In the genomic region with DNA sequence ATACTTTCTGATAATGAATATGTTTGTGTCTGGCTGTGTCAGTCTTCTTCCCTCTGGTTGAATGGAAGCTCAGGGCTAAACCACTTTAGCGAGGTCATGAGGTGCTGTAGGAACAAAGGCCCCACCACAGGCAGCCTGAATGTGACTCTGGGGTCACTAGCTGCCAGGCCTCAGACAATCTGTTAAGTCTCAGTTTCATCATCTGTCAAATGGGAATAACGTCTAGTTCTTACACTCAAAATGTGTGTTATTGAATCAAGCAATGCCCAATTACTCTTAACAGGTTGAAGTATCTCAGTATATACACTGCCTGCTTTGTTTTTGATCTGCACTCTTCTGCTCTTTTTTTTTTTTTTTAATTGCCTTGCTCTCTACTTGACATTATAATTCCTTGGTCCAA, we compare ENCODE assay signal across 15 cellular contexts.
A peak's percentile ranks its signal among the peaks of the same experiment; 100 is the strongest.
DNase-seq lines count a peak whose midpoint lies in the region; ATAC-seq and TF ChIP-seq lines count a peak whose summit lies in the region.
"Had no signal": no experiment of that assay in that cellular context is flagged by ENCODE, and none has a peak within 500 bp of the region (broad histone marks: within the 10 kb centered on the region; RNA-seq: fewer than 3 reads in every experiment).

No MANE protein-coding gene starts in this region.

- H3K4me3 Mint-ChIP-seq in GM23338, result peak overlapping the region; percentile 2; the same call in 1 of the 3 replicates
- H3K4me3 Mint-ChIP-seq in WTC11, result peak overlapping the region; percentile 0; the same call in 1 of the 2 replicates
- no peak overlapping the region for H3K4me3 Mint-ChIP-seq in neural progenitor cell
- H3K4me3 Mint-ChIP-seq in T-helper 2 cell treated with Interferon-gamma antibody and Interleukin-4, amounts not matched to agents 5 μg/mL and 100 μg/mL, for 36 hours, result no peak overlapping the region
- H3K4me3 Mint-ChIP-seq in activated CD4-positive, alpha-beta memory T cell treated with anti-CD3 and anti-CD28 coated beads for 36 hours, result no peak overlapping the region
- H3K4me3 Mint-ChIP-seq: CD4-positive, CD25-positive, alpha-beta regulatory T cell had no signal

- TF ChIP-seq CTCF in GM23338 (conservative IDR thresholded peaks at IDR 0.05; ENCODE audit: low read depth in 2 of 2) (no peak), WTC11 (IDR thresholded peaks at IDR 0.05) (no peak), neural progenitor cell (IDR thresholded peaks at IDR 0.05) (no peak)

- no peak overlapping the region for H3K4me3 ChIP-seq in GM23338
- H3K4me3 ChIP-seq in HUES48 (ENCODE audit: low read depth, low read length), result no peak overlapping the region
- H3K4me3 ChIP-seq in neural progenitor cell, result no peak overlapping the region
- H3K4me3 ChIP-seq: BLaER1 treated with 17β-estradiol and CSF1 and Interleukin-3, amounts not matched to agents 10 nM and 100 nM; GM12878 had no signal

- H3K9ac ChIP-seq in HUES48 (ENCODE audit: low read depth, low read length), result no peak overlapping the region
- no peak overlapping the region for H3K9ac ChIP-seq in neural progenitor cell
- H3K9ac ChIP-seq: BLaER1 treated with 17β-estradiol and CSF1 and Interleukin-3, amounts not matched to agents 10 nM and 100 nM had no signal

- POLR2A ChIA-PET in WTC11 (lab: Charles Lee), result interaction anchor here (0.6 kb wide), 2 partner anchors 46 to 61 kb away, joined by 7 to 10 read pairs; no protein-coding TSS in a partner anchor
- POLR2A ChIA-PET in activated CD4-positive, alpha-beta memory T cell treated with anti-CD3 and anti-CD28 coated beads for 36 hours (lab: Charles Lee), result no interaction called here

- H3K4me1 ChIP-seq in GM23338 (ENCODE audit: insufficient read depth) (peaks cover 30% of the 10 kb centered on the region), HUES48 (ENCODE audit: control insufficient read depth, insufficient read depth, low read length) (peaks cover 36% of the 10 kb centered on the region), neural progenitor cell (peaks cover 3% of the 10 kb centered on the region)

- H3K79me2 ChIP-seq in GM23338 (replicated peaks; ENCODE audit: insufficient read depth), result no peaks in the 10 kb centered on the region
- H3K79me2 ChIP-seq in neural progenitor cell (ENCODE audit: low read depth), result no peaks in the 10 kb centered on the region

- H3K27me3 Mint-ChIP-seq in GM23338 (ENCODE audit: insufficient read depth, low read depth, poor library complexity) (peaks cover 9% of the 10 kb centered on the region), WTC11 (ENCODE audit: low read depth) (peaks cover 19% of the 10 kb centered on the region), neural progenitor cell (ENCODE audit: insufficient read depth, low read depth) (peaks cover 11% of the 10 kb centered on the region)
- H3K27me3 Mint-ChIP-seq in T-helper 2 cell treated with Interferon-gamma antibody and Interleukin-4, amounts not matched to agents 5 μg/mL and 100 μg/mL, for 36 hours (ENCODE audit: low read depth), result no peaks in the 10 kb centered on the region
- no peaks in the 10 kb centered on the region for H3K27me3 Mint-ChIP-seq in activated CD4-positive, alpha-beta memory T cell treated with anti-CD3 and anti-CD28 coated beads for 36 hours
- H3K27me3 Mint-ChIP-seq: CD4-positive, CD25-positive, alpha-beta regulatory T cell had no signal

- H3K9me3 ChIP-seq in HUES48 (ENCODE audit: control insufficient read depth, insufficient read depth, low read length), result no peaks in the 10 kb centered on the region
- H3K9me3 ChIP-seq in neural progenitor cell (ENCODE audit: low read depth), result no peaks in the 10 kb centered on the region

- H3K4me1 Mint-ChIP-seq in GM23338, result peaks cover 32% of the 10 kb centered on the region
- H3K4me1 Mint-ChIP-seq in WTC11, result peaks cover 56% of the 10 kb centered on the region
- H3K4me1 Mint-ChIP-seq in neural progenitor cell, result peaks cover 20% of the 10 kb centered on the region
- H3K4me1 Mint-ChIP-seq in T-helper 2 cell treated with Interferon-gamma antibody and Interleukin-4, amounts not matched to agents 5 μg/mL and 100 μg/mL, for 36 hours (ENCODE audit: low read depth), result no peaks in the 10 kb centered on the region
- no peaks in the 10 kb centered on the region for H3K4me1 Mint-ChIP-seq in activated CD4-positive, alpha-beta memory T cell treated with anti-CD3 and anti-CD28 coated beads for 36 hours (ENCODE audit: low read depth)
- H3K4me1 Mint-ChIP-seq: CD4-positive, CD25-positive, alpha-beta regulatory T cell had no signal

- DNase-seq in GM23338 (ENCODE audit: low spot score) (peak; percentile 27), WTC11 (ENCODE audit: low spot score) (no peak), neural progenitor cell (ENCODE audit: low spot score) (peak; percentile 21), T-helper 9 cell (no peak)
- no peak for DNase-seq in T-helper 2 cell treated with Interferon-gamma antibody and Interleukin-4, amounts not matched to agents 5 μg/mL and 100 μg/mL, for 36 hours (ENCODE audit: low spot score)
- DNase-seq in activated CD4-positive, alpha-beta memory T cell treated with anti-CD3 and anti-CD28 coated beads for 36 hours, result no peak
- DNase-seq: ACHN; CD4-positive, CD25-positive, alpha-beta regulatory T cell; DMS79; GOT3; KG1 had no signal

- H3K36me3 Mint-ChIP-seq in GM23338 (ENCODE audit: low read depth) (peaks cover 24% of the 10 kb centered on the region; the same call in 2 of the 3 replicates), WTC11 (peaks cover 29% of the 10 kb centered on the region), neural progenitor cell (no peaks in the 10 kb centered on the region)
- H3K36me3 Mint-ChIP-seq in T-helper 2 cell treated with Interferon-gamma antibody and Interleukin-4, amounts not matched to agents 5 μg/mL and 100 μg/mL, for 36 hours (ENCODE audit: low read depth), result no peaks in the 10 kb centered on the region
- no peaks in the 10 kb centered on the region for H3K36me3 Mint-ChIP-seq in activated CD4-positive, alpha-beta memory T cell treated with anti-CD3 and anti-CD28 coated beads for 36 hours
- H3K36me3 Mint-ChIP-seq: CD4-positive, CD25-positive, alpha-beta regulatory T cell had no signal

- H3K4me2 ChIP-seq in GM23338 (peak overlapping the region; percentile 36; the same call in 1 of the 2 replicates), neural progenitor cell (no peak overlapping the region)
- H3K4me2 ChIP-seq: BLaER1 treated with 17β-estradiol and CSF1 and Interleukin-3, amounts not matched to agents 10 nM and 100 nM had no signal

- peak; percentile 50 for ATAC-seq in GM23338
- ATAC-seq in WTC11, result peak; percentile 19
- ATAC-seq: GM12878, HCT116 had no signal

- H3K36me3 ChIP-seq in GM23338 (ENCODE audit: insufficient read depth) (no peaks in the 10 kb centered on the region), HUES48 (ENCODE audit: control insufficient read depth, insufficient read depth, low read length) (no peaks in the 10 kb centered on the region), neural progenitor cell (no peaks in the 10 kb centered on the region)

- H2AFZ ChIP-seq in GM23338 (no peak overlapping the region), neural progenitor cell (replicated peaks) (no peak overlapping the region)

- H3K27me3 ChIP-seq in GM23338 (ENCODE audit: insufficient read depth), result no peaks in the 10 kb centered on the region
- H3K27me3 ChIP-seq in HUES48 (ENCODE audit: control insufficient read depth, insufficient read depth, low read length), result no peaks in the 10 kb centered on the region
- no peaks in the 10 kb centered on the region for H3K27me3 ChIP-seq in neural progenitor cell
- H3K27me3 ChIP-seq: BLaER1 treated with 17β-estradiol and CSF1 and Interleukin-3, amounts not matched to agents 10 nM and 100 nM had no signal

- H3F3A ChIP-seq in GM23338 (replicated peaks; ENCODE audit: low read depth) (no peaks in the 10 kb centered on the region), neural progenitor cell (ENCODE audit: low read depth) (no peaks in the 10 kb centered on the region)

- CTCF ChIA-PET in WTC11 (lab: Charles Lee), result no interaction called here
- CTCF ChIA-PET in activated CD4-positive, alpha-beta memory T cell treated with anti-CD3 and anti-CD28 coated beads for 36 hours (lab: Charles Lee), result no interaction called here

- H4K20me1 ChIP-seq in GM23338 (replicated peaks; ENCODE audit: insufficient read depth), result no peaks in the 10 kb centered on the region
- no peaks in the 10 kb centered on the region for H4K20me1 ChIP-seq in neural progenitor cell (ENCODE audit: low read depth)
- H4K20me1 ChIP-seq: BLaER1 treated with 17β-estradiol and CSF1 and Interleukin-3, amounts not matched to agents 10 nM and 100 nM had no signal

- H3K27ac Mint-ChIP-seq in GM23338 (peak overlapping the region; percentile 7), WTC11 (peak overlapping the region; percentile 39; the same call in 1 of the 2 replicates), neural progenitor cell (no peak overlapping the region)
- H3K27ac Mint-ChIP-seq in T-helper 2 cell treated with Interferon-gamma antibody and Interleukin-4, amounts not matched to agents 5 μg/mL and 100 μg/mL, for 36 hours, result no peak overlapping the region
- no peak overlapping the region for H3K27ac Mint-ChIP-seq in activated CD4-positive, alpha-beta memory T cell treated with anti-CD3 and anti-CD28 coated beads for 36 hours
- H3K27ac Mint-ChIP-seq: CD4-positive, CD25-positive, alpha-beta regulatory T cell had no signal

- intact Hi-C loops in activated CD4-positive, alpha-beta memory T cell treated with anti-CD3 and anti-CD28 coated beads for 36 hours (cut with micrococcal nuclease), result no loop called here

- H3K9me3 Mint-ChIP-seq in GM23338 (peaks cover 23% of the 10 kb centered on the region), WTC11 (peaks cover 30% of the 10 kb centered on the region), neural progenitor cell (peaks cover 11% of the 10 kb centered on the region)
- peaks cover 5% of the 10 kb centered on the region for H3K9me3 Mint-ChIP-seq in T-helper 2 cell treated with Interferon-gamma antibody and Interleukin-4, amounts not matched to agents 5 μg/mL and 100 μg/mL, for 36 hours
- no peaks in the 10 kb centered on the region for H3K9me3 Mint-ChIP-seq in activated CD4-positive, alpha-beta memory T cell treated with anti-CD3 and anti-CD28 coated beads for 36 hours

- no peaks in the 10 kb centered on the region; the same call in 1 of the 2 replicates for H3K9me2 ChIP-seq in GM23338 (ENCODE audit: insufficient read depth)

- no peak overlapping the region for H3K27ac ChIP-seq in GM23338 (ENCODE audit: low read depth)
- peak overlapping the region; percentile 57 for H3K27ac ChIP-seq in HUES48 (ENCODE audit: low read depth, low read length)
- H3K27ac ChIP-seq in neural progenitor cell, result no peak overlapping the region
- H3K27ac ChIP-seq: BLaER1 treated with 17β-estradiol and CSF1 and Interleukin-3, amounts not matched to agents 10 nM and 100 nM had no signal

TF ChIP-seq in GM23338, 12 proteins besides CTCF, POLR2A, EP300 and RAD21 (continues in another document):
- TF ChIP-seq NANOG (IDR thresholded peaks at IDR 0.05; ENCODE audit: borderline replicate concordance) (no peak), ZNF331 (CRISPR knock-in tag; IDR thresholded peaks at IDR 0.05; ENCODE audit: low read depth) (no peak)

TF ChIP-seq in WTC11, 78 proteins besides CTCF, POLR2A, EP300 and RAD21 (continues in another document):
- TF ChIP-seq SMAD3 (CRISPR knock-in tag; IDR thresholded peaks at IDR 0.05; ENCODE audit: borderline replicate concordance), result no peak
- TF ChIP-seq, protein P1, sequence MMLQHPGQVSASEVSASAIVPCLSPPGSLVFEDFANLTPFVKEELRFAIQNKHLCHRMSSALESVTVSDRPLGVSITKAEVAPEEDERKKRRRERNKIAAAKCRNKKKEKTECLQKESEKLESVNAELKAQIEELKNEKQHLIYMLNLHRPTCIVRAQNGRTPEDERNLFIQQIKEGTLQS (CRISPR knock-in tag; conservative IDR thresholded peaks at IDR 0.05), result no peak

Comparison
In these comparisons a context has a peak if more than half of its experiments do, and no peak if none do; other contexts are left out.
1. DNase-seq: peak in GM23338 (single experiment) and neural progenitor cell (single experiment); none in WTC11 (single experiment), T-helper 2 cell treated with Interferon-gamma antibody and Interleukin-4, amounts not matched to agents 5 μg/mL and 100 μg/mL, for 36 hours (single experiment), activated CD4-positive, alpha-beta memory T cell treated with anti-CD3 and anti-CD28 coated beads for 36 hours (single experiment) and T-helper 9 cell (single experiment).
2. H3K27ac Mint-ChIP-seq: peak in GM23338 (single experiment) and WTC11 (single experiment); none in neural progenitor cell (single experiment), T-helper 2 cell treated with Interferon-gamma antibody and Interleukin-4, amounts not matched to agents 5 μg/mL and 100 μg/mL, for 36 hours (single experiment) and activated CD4-positive, alpha-beta memory T cell treated with anti-CD3 and anti-CD28 coated beads for 36 hours (single experiment).
3. H3K4me3 Mint-ChIP-seq: peak in GM23338 (single experiment) and WTC11 (single experiment); none in neural progenitor cell (single experiment), T-helper 2 cell treated with Interferon-gamma antibody and Interleukin-4, amounts not matched to agents 5 μg/mL and 100 μg/mL, for 36 hours (single experiment) and activated CD4-positive, alpha-beta memory T cell treated with anti-CD3 and anti-CD28 coated beads for 36 hours (single experiment).